ENCODE assay signal across 8 cellular contexts in genomic region chr2:127749537-127749936, GRCh38. TPM values are rescaled to one million over a fixed set of nuclear protein-coding genes. Genes with fewer than 3 reads are reported as not detected.
DNase-seq lines count a peak whose midpoint lies in the region; ATAC-seq and TF ChIP-seq lines count a peak whose summit lies in the region.
"Not testable (repeated sequence)": the region's sequence is repeated elsewhere in the genome, so short reads cannot be mapped to it uniquely, and the experiment has no call there.

No MANE protein-coding gene starts in this region.

- POLR2A ChIA-PET in activated B cell treated with CpG ODN at 0.5 μM for 24 hours (lab: Charles Lee), result interaction anchor here (0.6 to 1.9 kb wide), 10 partner anchors 9 to 314 kb away, joined by 3 to 12 read pairs (median 6); partner anchors contain the start of genes AMMECR1L, IWS1, SFT2D3 and WDR33

- H3K36me3 Mint-ChIP-seq in activated B cell treated with CpG ODN at 0.5 μM for 24 hours (ENCODE audit: low read depth), result peaks cover 43% of the 10 kb centered on the region
- peaks cover 44% of the 10 kb centered on the region for H3K36me3 Mint-ChIP-seq in dendritic cell treated with granulocyte-macrophage colony-stimulating factor and Interleukin-4, amounts not matched to agents 40 ng/mL and 50 ng/mL, for 4 days (ENCODE audit: low read depth)
- not testable (repeated sequence) for H3K36me3 Mint-ChIP-seq in natural killer cell

- peak overlapping the region; percentile 60 for H3K4me3 Mint-ChIP-seq in activated B cell treated with CpG ODN at 0.5 μM for 24 hours
- not testable (repeated sequence) for H3K4me3 Mint-ChIP-seq in dendritic cell treated with granulocyte-macrophage colony-stimulating factor and Interleukin-4, amounts not matched to agents 40 ng/mL and 50 ng/mL, for 4 days; natural killer cell

- intact Hi-C loops in activated B cell treated with CpG ODN at 0.5 μM for 24 hours (cut with micrococcal nuclease), result loop anchor here (1.0 to 2.0 kb wide), 5 partner anchors 19 to 361 kb away; partner anchors contain the start of genes POLR2D, SFT2D3 and WDR33
- intact Hi-C loops in dendritic cell treated with granulocyte-macrophage colony-stimulating factor and Interleukin-4, amounts not matched to agents 40 ng/mL and 50 ng/mL, for 4 days (cut with micrococcal nuclease); natural killer cell (cut with micrococcal nuclease): not testable (repeated sequence)

- ATAC-seq in GM19035 (IDR thresholded peaks at IDR 0.05; ENCODE audit: unreplicated experiment) (peak; percentile 98), GM21723 (IDR thresholded peaks at IDR 0.05; ENCODE audit: unreplicated experiment) (peak; percentile 97), HG03066 (IDR thresholded peaks at IDR 0.05; ENCODE audit: low read depth, unreplicated experiment) (peak; percentile 99), activated B cell treated with CpG ODN at 0.5 μM for 24 hours (ENCODE audit: low read depth) (peak; percentile 99), natural killer cell (peak in 2 of 3 donors; percentile 46 to 51)

- not testable (repeated sequence) for H3K9me3 Mint-ChIP-seq in activated B cell treated with CpG ODN at 0.5 μM for 24 hours; dendritic cell treated with granulocyte-macrophage colony-stimulating factor and Interleukin-4, amounts not matched to agents 40 ng/mL and 50 ng/mL, for 4 days; natural killer cell

- H3K27ac Mint-ChIP-seq in activated B cell treated with CpG ODN at 0.5 μM for 24 hours (peak overlapping the region; percentile 94), natural killer cell (peak overlapping the region; percentile 29 to 54)
- peak overlapping the region; percentile 60 for H3K27ac Mint-ChIP-seq in dendritic cell treated with granulocyte-macrophage colony-stimulating factor and Interleukin-4, amounts not matched to agents 40 ng/mL and 50 ng/mL, for 4 days

- not testable (repeated sequence) for TF ChIP-seq CTCF in activated B cell treated with CpG ODN at 0.5 μM for 24 hours (IDR thresholded peaks at IDR 0.05); natural killer cell (IDR thresholded peaks at IDR 0.05)

- DNase-seq in ELR (ENCODE audit: low read depth), result peak; percentile 50
- peak; percentile 63 for DNase-seq in M059J (ENCODE audit: low read depth)
- DNase-seq in activated B cell treated with CpG ODN at 0.5 μM for 24 hours, result peak; percentile 20
- DNase-seq in natural killer cell, result not testable (repeated sequence)

- CTCF ChIA-PET in activated B cell treated with CpG ODN at 0.5 μM for 24 hours (lab: Charles Lee), result interaction anchor here (3.0 kb wide), 1 partner anchor 158 kb away, joined by 11 read pairs; no protein-coding TSS in a partner anchor

- H3K27me3 Mint-ChIP-seq in activated B cell treated with CpG ODN at 0.5 μM for 24 hours; dendritic cell treated with granulocyte-macrophage colony-stimulating factor and Interleukin-4, amounts not matched to agents 40 ng/mL and 50 ng/mL, for 4 days; natural killer cell (ENCODE audit: low read depth in 2 of 2): not testable (repeated sequence)

- H3K4me1 Mint-ChIP-seq in activated B cell treated with CpG ODN at 0.5 μM for 24 hours (peaks cover 26% of the 10 kb centered on the region), natural killer cell (peaks cover 6 to 14% of the 10 kb centered on the region in 2 donors)
- peaks cover 13% of the 10 kb centered on the region for H3K4me1 Mint-ChIP-seq in dendritic cell treated with granulocyte-macrophage colony-stimulating factor and Interleukin-4, amounts not matched to agents 40 ng/mL and 50 ng/mL, for 4 days (ENCODE audit: low read depth)

RNA-seq across cellular contexts. Expression of gene SFT2D3, which starts 48.2 kb away (rescaled TPM):
- 5.3 and 5.6 TPM in 2 replicates for total RNA-seq in M059J (2014; rRNA removed; shearing (Covaris generic))
- total RNA-seq in activated B cell treated with CpG ODN at 0.5 μM for 24 hours (9.6 and 10.1 TPM in 2 replicates), natural killer cell (1 to 10 TPM; 5.5 to 6.6 (median 6.4) TPM)

Comparison
In these comparisons a context has a peak if more than half of its experiments do, and no peak if none do; other contexts are left out.
1. ATAC-seq: peak in every context shown above with its lines; median percentile 99 in HG03066; 99 in activated B cell treated with CpG ODN at 0.5 μM for 24 hours; 98 in GM19035; 97 in GM21723; 48 in natural killer cell.
2. H3K27ac Mint-ChIP-seq: peak in every context shown above with its lines; median percentile 94 in activated B cell treated with CpG ODN at 0.5 μM for 24 hours; 60 in dendritic cell treated with granulocyte-macrophage colony-stimulating factor and Interleukin-4, amounts not matched to agents 40 ng/mL and 50 ng/mL, for 4 days; 42 in natural killer cell.